Comparison of ENCODE assay signal across 12 cellular contexts in the genomic region with DNA sequence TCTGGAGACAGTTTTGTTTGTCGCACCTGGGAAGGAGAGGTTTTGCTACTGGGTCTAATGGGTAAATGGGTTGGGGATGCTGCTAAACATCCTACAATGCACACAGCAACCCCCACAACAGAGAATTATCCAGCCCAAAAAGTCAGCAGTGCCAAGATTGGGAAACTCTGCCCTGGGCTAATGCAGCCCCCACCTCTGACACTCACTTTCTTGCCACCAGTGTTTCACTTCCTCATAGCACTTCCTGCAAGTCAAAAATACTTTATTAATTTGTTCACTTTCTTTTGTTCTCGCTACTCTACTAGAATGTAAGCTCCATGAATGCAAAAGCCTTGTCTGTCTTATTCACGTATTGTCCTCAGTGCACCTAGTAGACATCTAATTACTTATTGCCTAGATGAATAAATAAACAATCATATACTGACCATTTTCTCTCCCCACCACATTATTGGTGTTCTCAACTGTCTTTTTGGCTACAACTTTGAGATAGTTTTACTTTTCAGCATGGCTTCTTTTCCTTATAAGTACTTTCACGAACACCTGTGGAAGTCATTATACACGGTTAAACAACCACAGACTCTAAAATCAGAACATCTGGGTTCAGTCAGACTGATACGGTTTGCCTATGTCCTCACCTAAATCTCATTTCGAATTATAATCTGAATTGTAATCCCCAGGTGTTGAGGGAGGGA.
DNase-seq lines count a peak whose midpoint lies in the region; ATAC-seq and TF ChIP-seq lines count a peak whose summit lies in the region.
"Had no signal": no experiment of that assay in that cellular context is flagged by ENCODE, and none has a peak within 500 bp of the region (broad histone marks: within the 10 kb centered on the region; RNA-seq: fewer than 3 reads in every experiment).

No MANE protein-coding gene starts in this region.

- intact Hi-C loops in vagina (cut with DNase I) = no loop called here
- intact Hi-C loops in dorsolateral prefrontal cortex (cut with DNase I) = no loop called here

- no peaks in the 10 kb centered on the region for H3F3A ChIP-seq in MM.1S (ENCODE audit: insufficient read depth, low read length)

- no peaks in the 10 kb centered on the region for H3K9me2 ChIP-seq in MM.1S (replicated peaks; ENCODE audit: insufficient read depth, low read length)

- H3K27me3 ChIP-seq in MM.1S (replicated peaks; ENCODE audit: insufficient read depth, low read length) (no peaks in the 10 kb centered on the region), vagina (no peaks in the 10 kb centered on the region), dorsolateral prefrontal cortex (peaks cover 0 to 6% (median 0%) of the 10 kb centered on the region in 45 donors), foreskin keratinocyte (no peaks in the 10 kb centered on the region)
- H3K27me3 ChIP-seq: esophagus muscularis mucosa, spleen had no signal

- no peaks in the 10 kb centered on the region for H3K79me2 ChIP-seq in MM.1S (ENCODE audit: low read length)

- no peak for TF ChIP-seq POLR2A in vagina (IDR thresholded peaks at IDR 0.05)

- no peak overlapping the region for H2AFZ ChIP-seq in MM.1S (ENCODE audit: low read length)

- H3K27ac Mint-ChIP-seq in stimulated activated naive B cell treated with anti-CD40 and anti-IgM and Interleukin-4, amounts not matched to agents 10 μg/mL and 1 μg/mL and 100 μg/mL, for 72 hours = peak overlapping the region; percentile 66
- H3K27ac Mint-ChIP-seq: activated T-helper 2 cell treated with anti-CD3 and anti-CD28 coated beads, Interferon-gamma antibody, Interleukin-2, Interleukin-4, amounts not matched to agents 10 μg/mL and 5 μg/mL and 100 μg/mL, durations not matched to agents 14 hours and 24 hours and 36 hours had no signal

- peaks cover 11 to 17% of the 10 kb centered on the region in 2 donors for H3K9me3 Mint-ChIP-seq in stimulated activated naive B cell treated with anti-CD40 and anti-IgM and Interleukin-4, amounts not matched to agents 10 μg/mL and 1 μg/mL and 100 μg/mL, for 72 hours
- H3K9me3 Mint-ChIP-seq: activated T-helper 2 cell treated with anti-CD3 and anti-CD28 coated beads, Interferon-gamma antibody, Interleukin-2, Interleukin-4, amounts not matched to agents 10 μg/mL and 5 μg/mL and 100 μg/mL, durations not matched to agents 14 hours and 24 hours and 36 hours had no signal

- H3K9ac ChIP-seq in MM.1S (ENCODE audit: low read length) = no peak overlapping the region

- peaks cover 3 to 6% of the 10 kb centered on the region in 2 donors for H3K27me3 Mint-ChIP-seq in stimulated activated naive B cell treated with anti-CD40 and anti-IgM and Interleukin-4, amounts not matched to agents 10 μg/mL and 1 μg/mL and 100 μg/mL, for 72 hours

- peaks cover 14 to 15% of the 10 kb centered on the region in 2 donors for H3K4me1 Mint-ChIP-seq in stimulated activated naive B cell treated with anti-CD40 and anti-IgM and Interleukin-4, amounts not matched to agents 10 μg/mL and 1 μg/mL and 100 μg/mL, for 72 hours

- peak overlapping the region in 1 of 2 donors; percentile 14 for H3K4me3 Mint-ChIP-seq in stimulated activated naive B cell treated with anti-CD40 and anti-IgM and Interleukin-4, amounts not matched to agents 10 μg/mL and 1 μg/mL and 100 μg/mL, for 72 hours

- peak; percentile 7 for DNase-seq in MM.1S
- no peak for DNase-seq in stimulated activated naive B cell treated with anti-CD40 and anti-IgM and Interleukin-4, amounts not matched to agents 10 μg/mL and 1 μg/mL and 100 μg/mL, for 72 hours
- DNase-seq in vagina (ENCODE audit: extremely low spot score in 2 of 2) = no peak
- no peak for DNase-seq in dorsolateral prefrontal cortex
- no peak for DNase-seq in foreskin keratinocyte
- DNase-seq: NCI-H187 treated with DMSO at 0.1 percent for 48 hours, spleen had no signal

- H4K20me1 ChIP-seq in MM.1S (ENCODE audit: insufficient read depth, low read length) = no peaks in the 10 kb centered on the region

- H3K36me3 ChIP-seq in MM.1S (replicated peaks; ENCODE audit: insufficient read depth, low read length) (no peaks in the 10 kb centered on the region), vagina (no peaks in the 10 kb centered on the region)
- H3K36me3 ChIP-seq: esophagus muscularis mucosa, spleen had no signal

- H3K4me1 ChIP-seq in MM.1S (ENCODE audit: low read length) (no peaks in the 10 kb centered on the region), vagina (no peaks in the 10 kb centered on the region), foreskin keratinocyte (no peaks in the 10 kb centered on the region)
- H3K4me1 ChIP-seq: esophagus muscularis mucosa, spleen had no signal

- H3K27ac ChIP-seq in MM.1S (ENCODE audit: low read length) (no peak overlapping the region), vagina (no peak overlapping the region), dorsolateral prefrontal cortex (no peak overlapping the region), foreskin keratinocyte (no peak overlapping the region)
- H3K27ac ChIP-seq: esophagus muscularis mucosa, VCaP had no signal

- no peak overlapping the region for H3K4me2 ChIP-seq in MM.1S (ENCODE audit: low read depth, low read length)

- H3K36me3 Mint-ChIP-seq in stimulated activated naive B cell treated with anti-CD40 and anti-IgM and Interleukin-4, amounts not matched to agents 10 μg/mL and 1 μg/mL and 100 μg/mL, for 72 hours = peaks cover 0 to 10% of the 10 kb centered on the region in 2 donors

- ATAC-seq in GM18907 (IDR thresholded peaks at IDR 0.05; ENCODE audit: unreplicated experiment) = peak; percentile 91
- ATAC-seq in HG02870 (IDR thresholded peaks at IDR 0.05; ENCODE audit: unreplicated experiment) = peak; percentile 65
- ATAC-seq in stimulated activated naive B cell treated with anti-CD40 and anti-IgM and Interleukin-4, amounts not matched to agents 10 μg/mL and 1 μg/mL and 100 μg/mL, for 72 hours (replicated peaks) = peak; percentile 78 to 80
- no peak for ATAC-seq in foreskin keratinocyte

- no peaks in the 10 kb centered on the region for H3K9me3 ChIP-seq in MM.1S (replicated peaks; ENCODE audit: insufficient read depth, low read length)
- H3K9me3 ChIP-seq in vagina = no peaks in the 10 kb centered on the region
- H3K9me3 ChIP-seq: esophagus muscularis mucosa, spleen had no signal

- TF ChIP-seq CTCF in MM.1S (IDR thresholded peaks at IDR 0.05; ENCODE audit: low read length) = no peak
- no peak for TF ChIP-seq CTCF in vagina (IDR thresholded peaks at IDR 0.05)
- no peak for TF ChIP-seq CTCF in dorsolateral prefrontal cortex (IDR thresholded peaks at IDR 0.05 in 54 of 56, conservative IDR thresholded peaks at IDR 0.05 in 2 of 56; ENCODE audit: low read depth in 1 of 56, partially characterized antibody in 56 of 56)
- TF ChIP-seq CTCF in foreskin keratinocyte (conservative IDR thresholded peaks at IDR 0.05) = no peak

- H3K4me3 ChIP-seq in MM.1S (ENCODE audit: low read length) = no peak overlapping the region
- no peak overlapping the region for H3K4me3 ChIP-seq in vagina
- H3K4me3 ChIP-seq in dorsolateral prefrontal cortex = no peak overlapping the region
- H3K4me3 ChIP-seq: esophagus muscularis mucosa, spleen had no signal
